ENCODE assay signal across 22 cellular contexts in genomic region chr12:98465950-98466349, GRCh38. TPM values are rescaled to one million over a fixed set of nuclear protein-coding genes. Genes with fewer than 3 reads are reported as not detected.
DNase-seq lines count a peak whose midpoint lies in the region; ATAC-seq and TF ChIP-seq lines count a peak whose summit lies in the region.
"Had no signal": no experiment of that assay in that cellular context is flagged by ENCODE, and none has a peak within 500 bp of the region (broad histone marks: within the 10 kb centered on the region; RNA-seq: fewer than 3 reads in every experiment).

No MANE protein-coding gene starts in this region.

- no peak overlapping the region for H2AFZ ChIP-seq in smooth muscle cell (ENCODE audit: low read depth)
- H2AFZ ChIP-seq: GM23338 had no signal

- no peak for TF ChIP-seq POLR2A in lower leg skin (IDR thresholded peaks at IDR 0.05)

- no peaks in the 10 kb centered on the region for H3K27me3 ChIP-seq in smooth muscle cell (ENCODE audit: low read depth)
- H3K27me3 ChIP-seq: BLaER1, MG63, Peyer's patch had no signal

- no peaks in the 10 kb centered on the region for H3K79me2 ChIP-seq in smooth muscle cell (ENCODE audit: low read depth)

- no peak overlapping the region for H3K4me2 ChIP-seq in smooth muscle cell
- H3K4me2 ChIP-seq: BLaER1, GM23338 had no signal

- no peaks in the 10 kb centered on the region for H3K36me3 ChIP-seq in smooth muscle cell (ENCODE audit: low read depth)
- H3K36me3 ChIP-seq: BLaER1, MG63, Peyer's patch had no signal

- peaks cover 3% of the 10 kb centered on the region for H3K4me1 ChIP-seq in smooth muscle cell (ENCODE audit: low read depth)
- H3K4me1 ChIP-seq: BLaER1, Peyer's patch had no signal

- WGBS in smooth muscle cell (ENCODE audit: low lambda C conversion rate): 96% methylated on average over 2 of the region's 2 CpGs
- 73 to 90% methylated on average over 2 of the region's 2 CpGs for WGBS in lower leg skin, 2 donors

- peak overlapping the region; percentile 38 for H3K27ac ChIP-seq in smooth muscle cell (ENCODE audit: low read depth)
- H3K27ac ChIP-seq: BLaER1, Peyer's patch had no signal

- DNase-seq in activated CD8-positive, alpha-beta memory T cell treated with anti-CD3 and anti-CD28 coated beads for 24 hours: peak; percentile 11
- DNase-seq in activated CD8-positive, alpha-beta memory T cell treated with anti-CD3 and anti-CD28 coated beads, Interleukin-2, amount 50 U/mL, for 4 hours: no peak
- DNase-seq in fibroblast of mammary gland (ENCODE audit: low read depth) (peak; percentile 41), smooth muscle cell (lab: John Stamatoyannopoulos, UW; ENCODE audit: unreplicated experiment) (no peak), SIG-M5 treated with dmso at 0.1 percent for 504 hours (lab: John Stamatoyannopoulos, UW; ENCODE audit: unreplicated experiment) (no peak), lower leg skin (ENCODE audit: low spot score in 2 of 2) (no peak)
- DNase-seq: Karpas-422; MG63; NCI-H1092 treated with DMSO at 0.1 percent for 48 hours; NCI-H146; NCI-H2029 treated with DMSO at 0.1 percent for 48 hours; NCI-H2171 treated with DMSO at 0.1 percent for 48 hours; NCI-H446; NCI-H526 treated with DMSO at 0.1 percent for 48 hours; NK-92 treated with Interleukin-12 subunit alpha and Interleukin-12 subunit beta, amount 100 ng/mL, for 24 hours; Peyer's patch had no signal

- H3K4me3 ChIP-seq in fibroblast of mammary gland (ENCODE audit: control insufficient read depth, low read depth, low read length) (no peak overlapping the region), smooth muscle cell (no peak overlapping the region), lower leg skin (ENCODE audit: low read depth, poor library complexity, severe bottlenecking) (no peak overlapping the region)
- H3K4me3 ChIP-seq: BLaER1, GM23338, MG63, Peyer's patch had no signal

- no peak overlapping the region for H3K9ac ChIP-seq in smooth muscle cell (ENCODE audit: low read depth)
- H3K9ac ChIP-seq: BLaER1 had no signal

- ATAC-seq in SK-N-SH treated with all-trans-retinoic acid at 6 μM for 48 hours (peak; percentile 62), HG03460 (IDR thresholded peaks at IDR 0.05; ENCODE audit: unreplicated experiment) (no peak)
- ATAC-seq: GM23338, HCT116, Right ventricle myocardium inferior had no signal

- no peak for TF ChIP-seq CTCF in fibroblast of mammary gland (conservative IDR thresholded peaks at IDR 0.05; ENCODE audit: control insufficient read depth, insufficient read depth, low read depth, low read length)
- no peak for TF ChIP-seq CTCF in smooth muscle cell (IDR thresholded peaks at IDR 0.05; ENCODE audit: borderline replicate concordance, insufficient read depth, poor library complexity, severe bottlenecking)
- TF ChIP-seq CTCF in lower leg skin (IDR thresholded peaks at IDR 0.05): no peak

- H3F3A ChIP-seq in smooth muscle cell (ENCODE audit: low read depth): no peaks in the 10 kb centered on the region

- intact Hi-C loops in lower leg skin (cut with DNase I; ENCODE audit: low total_unique reads): no loop called here

- no peaks in the 10 kb centered on the region for H4K20me1 ChIP-seq in smooth muscle cell (ENCODE audit: low read depth)
- H4K20me1 ChIP-seq: BLaER1 had no signal

- H3K9me3 ChIP-seq in smooth muscle cell (replicated peaks; ENCODE audit: low read depth): no peaks in the 10 kb centered on the region
- H3K9me3 ChIP-seq: BLaER1, MG63, Peyer's patch had no signal

TF ChIP-seq in SK-N-SH treated with all-trans-retinoic acid at 6 μM for 48 hours, 23 proteins besides CTCF, POLR2A, EP300 and RAD21:
- TF ChIP-seq CSRNP3 (CRISPR knock-in tag; IDR thresholded peaks at IDR 0.05): no peak
- no peak for TF ChIP-seq POU6F1 (CRISPR knock-in tag; IDR thresholded peaks at IDR 0.05; ENCODE audit: borderline replicate concordance, low read depth)
- no peak for TF ChIP-seq ZNF8 (CRISPR knock-in tag; IDR thresholded peaks at IDR 0.05)
- TF ChIP-seq ISL1 (CRISPR knock-in tag; IDR thresholded peaks at IDR 0.05): no peak
- no peak for TF ChIP-seq BACH2 (CRISPR knock-in tag; IDR thresholded peaks at IDR 0.05; ENCODE audit: borderline replicate concordance)
- no peak for TF ChIP-seq ARNTL (CRISPR knock-in tag; IDR thresholded peaks at IDR 0.05; ENCODE audit: borderline replicate concordance, low read depth)
- TF ChIP-seq TSHZ2 (CRISPR knock-in tag; IDR thresholded peaks at IDR 0.05): no peak
- no peak for TF ChIP-seq ZC3H10 (CRISPR knock-in tag; IDR thresholded peaks at IDR 0.05)
- TF ChIP-seq ZNF565 (CRISPR knock-in tag; conservative IDR thresholded peaks at IDR 0.05; ENCODE audit: low read depth): no peak
- no peak for TF ChIP-seq TCF4 (CRISPR knock-in tag; IDR thresholded peaks at IDR 0.05; ENCODE audit: borderline replicate concordance)
- no peak for TF ChIP-seq TOX (CRISPR knock-in tag; IDR thresholded peaks at IDR 0.05; ENCODE audit: borderline replicate concordance)
- no peak for TF ChIP-seq ZNF70 (CRISPR knock-in tag; IDR thresholded peaks at IDR 0.05)
- no peak for TF ChIP-seq ZFP3 (CRISPR knock-in tag; IDR thresholded peaks at IDR 0.05)
- TF ChIP-seq CSDC2 (CRISPR knock-in tag; IDR thresholded peaks at IDR 0.05): no peak
- no peak for TF ChIP-seq CREB5 (CRISPR knock-in tag; IDR thresholded peaks at IDR 0.05; ENCODE audit: low read depth)
TF ChIP-seq in SK-N-SH treated with all-trans-retinoic acid at 6 μM for 48 hours: peak in this region for 0.

RNA-seq across cellular contexts. Expression of gene TMPO, which starts 49.4 kb away (rescaled TPM):
- total RNA-seq in smooth muscle cell (60.2 and 98.6 TPM in 2 replicates), lower leg skin (10 to 100 TPM; 43.1 to 62.9 (median 54.8) TPM)
- polyA plus RNA-seq in smooth muscle cell: 20.1 and 22.6 TPM in 2 replicates

Comparison
In these comparisons a context has a peak if more than half of its experiments do, and no peak if none do; other contexts are left out.
1. DNase-seq: peak in activated CD8-positive, alpha-beta memory T cell treated with anti-CD3 and anti-CD28 coated beads for 24 hours (single experiment) and fibroblast of mammary gland (single experiment); none in activated CD8-positive, alpha-beta memory T cell treated with anti-CD3 and anti-CD28 coated beads, Interleukin-2, amount 50 U/mL, for 4 hours (single experiment), smooth muscle cell (single experiment), SIG-M5 treated with dmso at 0.1 percent for 504 hours (single experiment) and lower leg skin (0 of 2).